In genomic region chr4:38195911-38196310, GRCh38 we compare ENCODE assay signal across 22 cellular contexts.
DNase-seq lines count a peak whose midpoint lies in the region; ATAC-seq, FAIRE-seq and TF ChIP-seq lines count a peak whose summit lies in the region.
"Had no signal": no experiment of that assay in that cellular context is flagged by ENCODE, and none has a peak within 500 bp of the region (broad histone marks: within the 10 kb centered on the region; RNA-seq: fewer than 3 reads in every experiment).

No MANE protein-coding gene starts in this region.

- H3K4me3 ChIP-seq in right atrium auricular region (no peak overlapping the region), small intestine (ENCODE audit: low read depth in 1 of 2, low read length in 2 of 2) (no peak overlapping the region)
- H3K4me3 ChIP-seq in naive thymus-derived CD4-positive, alpha-beta T cell (ENCODE audit: low read length): no peak overlapping the region
- H3K4me3 ChIP-seq: A549; BLaER1 treated with 17β-estradiol and CSF1 and Interleukin-3, amounts not matched to agents 10 nM and 100 nM had no signal

- H3K27ac Mint-ChIP-seq in naive thymus-derived CD4-positive, alpha-beta T cell: peak overlapping the region in 1 of 9 donors; percentile 19
- H3K27ac Mint-ChIP-seq: B cell; CD4-positive, alpha-beta T cell; CD8-positive, alpha-beta T cell had no signal

- peaks cover 0 to 32% (median 0%) of the 10 kb centered on the region in 5 donors for H3K27me3 Mint-ChIP-seq in naive thymus-derived CD4-positive, alpha-beta T cell
- H3K27me3 Mint-ChIP-seq: CD4-positive, alpha-beta T cell had no signal

- H3K9me3 ChIP-seq in right atrium auricular region: no peaks in the 10 kb centered on the region
- no peaks in the 10 kb centered on the region for H3K9me3 ChIP-seq in small intestine (ENCODE audit: control insufficient read depth, low read depth)
- peaks cover 0 to 8% (median 0%) of the 10 kb centered on the region in 3 experiments for H3K9me3 ChIP-seq in naive thymus-derived CD4-positive, alpha-beta T cell (ENCODE audit: control insufficient read depth in 2 of 3, low read length in 3 of 3)
- H3K9me3 ChIP-seq: A549, Caco-2 had no signal

- no peak for TF ChIP-seq CTCF in right atrium auricular region (IDR thresholded peaks at IDR 0.05)

- 20 to 68% (median 31%) methylated on average over 6 of the region's 6 CpGs for WGBS in small intestine, 3 donors

- intact Hi-C loops in left ventricle myocardium superior (cut with micrococcal nuclease): no loop called here
- intact Hi-C loops in naive thymus-derived CD4-positive, alpha-beta T cell (cut with micrococcal nuclease): no loop called here

- no peak for FAIRE-seq in small intestine (lab: Jason Lieb, UNC)
- FAIRE-seq: A549, D721Med, G401.6, GM12891, GM19239 had no signal

- peaks cover 0 to 16% (median 3%) of the 10 kb centered on the region in 11 donors for H3K9me3 Mint-ChIP-seq in naive thymus-derived CD4-positive, alpha-beta T cell
- H3K9me3 Mint-ChIP-seq: CD4-positive, alpha-beta T cell had no signal

- peaks cover 0 to 2% (median 0%) of the 10 kb centered on the region in 7 donors for H3K4me1 Mint-ChIP-seq in naive thymus-derived CD4-positive, alpha-beta T cell
- H3K4me1 Mint-ChIP-seq: B cell had no signal

- DNase-seq in right atrium auricular region (ENCODE audit: low spot score) (peak; percentile 4), left ventricle myocardium superior (no peak), mesenteric fat pad (ENCODE audit: low spot score) (peak; percentile 60), small intestine (peak; percentile 65), kidney glomerular epithelial cell (lab: John Stamatoyannopoulos, UW) (no peak)
- no peak for DNase-seq in naive thymus-derived CD4-positive, alpha-beta T cell
- DNase-seq: AML-193; Caco-2; Calu3; CD4-positive, alpha-beta T cell; CD8-positive, alpha-beta T cell; DMS79 treated with DMSO at 0.1 percent for 48 hours; GF-D8 had no signal

- no peaks in the 10 kb centered on the region for H3K27me3 ChIP-seq in right atrium auricular region
- H3K27me3 ChIP-seq in small intestine (ENCODE audit: control insufficient read depth in 2 of 2, insufficient read depth in 2 of 2, low read length in 2 of 2): no peaks in the 10 kb centered on the region
- H3K27me3 ChIP-seq in naive thymus-derived CD4-positive, alpha-beta T cell (ENCODE audit: control insufficient read depth in 2 of 2, insufficient read depth in 2 of 2, low read length in 2 of 2): no peaks in the 10 kb centered on the region
- H3K27me3 ChIP-seq: BLaER1 treated with 17β-estradiol and CSF1 and Interleukin-3, amounts not matched to agents 10 nM and 100 nM had no signal

- H3K4me1 ChIP-seq in right atrium auricular region (peaks cover 0 to 6% of the 10 kb centered on the region in 2 donors), small intestine (ENCODE audit: control insufficient read depth in 2 of 2, insufficient read depth in 1 of 2, low read depth in 1 of 2, low read length in 1 of 2) (no peaks in the 10 kb centered on the region)
- no peaks in the 10 kb centered on the region for H3K4me1 ChIP-seq in naive thymus-derived CD4-positive, alpha-beta T cell (ENCODE audit: control insufficient read depth in 2 of 2, insufficient read depth in 2 of 2, low read length in 2 of 2)
- H3K4me1 ChIP-seq: Caco-2 had no signal

- H3K4me3 Mint-ChIP-seq in naive thymus-derived CD4-positive, alpha-beta T cell: no peak overlapping the region
- H3K4me3 Mint-ChIP-seq: B cell; CD4-positive, alpha-beta T cell; CD8-positive, alpha-beta T cell had no signal

- CTCF ChIA-PET in naive thymus-derived CD4-positive, alpha-beta T cell (lab: Charles Lee): no interaction called here

- POLR2A ChIA-PET in naive thymus-derived CD4-positive, alpha-beta T cell (lab: Charles Lee): no interaction called here

- H3K36me3 ChIP-seq in right atrium auricular region: no peaks in the 10 kb centered on the region
- no peaks in the 10 kb centered on the region for H3K36me3 ChIP-seq in small intestine (ENCODE audit: control insufficient read depth in 2 of 2, insufficient read depth in 2 of 2, low read length in 2 of 2)
- H3K36me3 ChIP-seq in naive thymus-derived CD4-positive, alpha-beta T cell (ENCODE audit: control insufficient read depth in 2 of 3, insufficient read depth in 3 of 3, low read length in 3 of 3): no peaks in the 10 kb centered on the region
- H3K36me3 ChIP-seq: BLaER1 treated with 17β-estradiol and CSF1 and Interleukin-3, amounts not matched to agents 10 nM and 100 nM had no signal

- H3K27ac ChIP-seq in right atrium auricular region: no peak overlapping the region
- peak overlapping the region; percentile 27 to 67 for H3K27ac ChIP-seq in small intestine (ENCODE audit: low read depth in 1 of 2, low read length in 1 of 2)
- H3K27ac ChIP-seq in naive thymus-derived CD4-positive, alpha-beta T cell (ENCODE audit: low read depth, low read length): no peak overlapping the region
- H3K27ac ChIP-seq: 22Rv1; A549; BLaER1 treated with 17β-estradiol and CSF1 and Interleukin-3, amounts not matched to agents 10 nM and 100 nM; C4-2B had no signal

- ATAC-seq in left ventricle myocardium superior: no peak
- ATAC-seq in naive thymus-derived CD4-positive, alpha-beta T cell: no peak
- ATAC-seq: A549; CD8-positive, alpha-beta T cell had no signal

- peaks cover 0 to 8% (median 0%) of the 10 kb centered on the region in 5 donors for H3K36me3 Mint-ChIP-seq in naive thymus-derived CD4-positive, alpha-beta T cell
- H3K36me3 Mint-ChIP-seq: CD8-positive, alpha-beta T cell had no signal

Comparison
In these comparisons a context has a peak if more than half of its experiments do, and no peak if none do; other contexts are left out.
1. DNase-seq: peak in right atrium auricular region (single experiment), mesenteric fat pad (single experiment) and small intestine (single experiment); none in left ventricle myocardium superior (single experiment), naive thymus-derived CD4-positive, alpha-beta T cell (0 of 9) and kidney glomerular epithelial cell (single experiment).
2. H3K27ac ChIP-seq: peak in small intestine (2 of 2); none in right atrium auricular region (0 of 2) and naive thymus-derived CD4-positive, alpha-beta T cell (single experiment).